ENCODE assay signal across 1 cellular context in the genomic region with DNA sequence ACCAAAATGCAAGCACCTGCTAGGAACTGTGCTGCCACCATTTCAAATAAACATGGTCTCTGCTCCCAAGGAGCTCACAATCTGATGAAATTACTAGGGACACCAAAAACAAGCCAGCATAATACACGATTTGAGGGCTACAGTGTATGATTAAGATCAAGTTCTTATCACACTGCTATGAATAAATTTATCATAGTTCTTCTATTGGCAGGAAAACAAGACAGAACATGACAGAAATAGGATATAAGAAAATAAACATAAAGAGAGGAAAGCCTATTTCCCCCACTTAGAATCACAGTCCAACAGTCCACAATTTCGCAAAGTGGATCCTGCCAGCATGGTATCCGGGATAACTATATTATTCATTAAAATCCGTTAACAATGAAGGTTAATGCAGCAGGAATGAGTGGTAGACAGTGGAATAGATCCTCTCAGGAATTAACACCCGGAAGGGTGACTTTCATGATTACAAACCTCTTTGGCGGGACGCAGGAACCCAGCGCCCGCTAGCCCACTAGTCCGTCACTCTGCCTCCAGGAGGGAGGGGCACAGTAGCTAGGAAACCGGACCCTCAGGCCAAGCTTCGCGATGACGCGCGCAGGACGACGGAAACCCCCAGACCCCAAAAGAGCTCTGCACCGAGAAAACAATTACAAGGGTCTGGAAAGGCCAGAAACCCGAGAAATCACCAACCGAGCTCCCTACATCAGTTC.
TF ChIP-seq lines count a peak whose summit lies in the region.

No MANE protein-coding gene starts in this region.

TF ChIP-seq in H1, 55 proteins besides CTCF, POLR2A, EP300 and RAD21:
- TF ChIP-seq YY1 (IDR thresholded peaks at IDR 0.05; ENCODE audit: low read depth, low read length) (no peak), TCF12 (IDR thresholded peaks at IDR 0.05; ENCODE audit: low read depth, low read length) (0 out of 2 replicates have a peak, but pooled peaks have one; percentile 1), KDM1A (IDR thresholded peaks at IDR 0.05; ENCODE audit: borderline replicate concordance, low read length) (no peak), CREB1 (IDR thresholded peaks at IDR 0.05) (peak; percentile 80), HDAC2 (IDR thresholded peaks at IDR 0.05; ENCODE audit: borderline replicate concordance in 1 of 2, low read depth in 2 of 2, low read length in 2 of 2) (peak in 1 of 2 experiments; percentile 58; a peak in 1 of 4 replicates), SAP30 (IDR thresholded peaks at IDR 0.05; ENCODE audit: insufficient read depth, insufficient replicate concordance, low read length) (no peak), ZNF274 (IDR thresholded peaks at IDR 0.05; ENCODE audit: borderline replicate concordance, extremely low read depth, low read length) (no peak), SP1 (IDR thresholded peaks at IDR 0.05; ENCODE audit: low read depth, low read length) (no peak), NANOG (IDR thresholded peaks at IDR 0.05; ENCODE audit: insufficient read depth, low read depth, low read length, poor library complexity, severe bottlenecking) (no peak), JUND (IDR thresholded peaks at IDR 0.05; ENCODE audit: low read length) (no peak), TBP (IDR thresholded peaks at IDR 0.05; ENCODE audit: low read depth, low read length) (0 out of 2 replicates have a peak, but pooled peaks have one; percentile 37), NRF1 (IDR thresholded peaks at IDR 0.05; ENCODE audit: low read depth, low read length) (no peak), BACH1 (IDR thresholded peaks at IDR 0.05; ENCODE audit: low read length) (no peak), POLR2AphosphoS5 (IDR thresholded peaks at IDR 0.05; ENCODE audit: low read depth, low read length) (peak; percentile 38; the same call in 1 of the 2 replicates), SIN3A (conservative IDR thresholded peaks at IDR 0.05 in 1 of 2, IDR thresholded peaks at IDR 0.05 in 1 of 2; ENCODE audit: low read depth in 1 of 2, low read length in 2 of 2) (no peak), RFX5 (IDR thresholded peaks at IDR 0.05; ENCODE audit: borderline replicate concordance, low read depth, low read length) (no peak), GABPA (IDR thresholded peaks at IDR 0.05; ENCODE audit: borderline replicate concordance, insufficient read depth, low read length) (no peak), SUZ12 (IDR thresholded peaks at IDR 0.05; ENCODE audit: low read length) (no peak), JUN (IDR thresholded peaks at IDR 0.05; ENCODE audit: low read depth, low read length) (no peak)
- TF ChIP-seq, protein P1, sequence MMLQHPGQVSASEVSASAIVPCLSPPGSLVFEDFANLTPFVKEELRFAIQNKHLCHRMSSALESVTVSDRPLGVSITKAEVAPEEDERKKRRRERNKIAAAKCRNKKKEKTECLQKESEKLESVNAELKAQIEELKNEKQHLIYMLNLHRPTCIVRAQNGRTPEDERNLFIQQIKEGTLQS (IDR thresholded peaks at IDR 0.05; ENCODE audit: insufficient read depth, low read depth, low read length), result no peak
- TF ChIP-seq, protein P2, sequence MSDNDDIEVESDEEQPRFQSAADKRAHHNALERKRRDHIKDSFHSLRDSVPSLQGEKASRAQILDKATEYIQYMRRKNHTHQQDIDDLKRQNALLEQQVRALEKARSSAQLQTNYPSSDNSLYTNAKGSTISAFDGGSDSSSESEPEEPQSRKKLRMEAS (IDR thresholded peaks at IDR 0.05), result no peak
